ENCODE assay signal across 8 cellular contexts in genomic region chr1:7679873-7680790, GRCh38.
DNase-seq lines count a peak whose midpoint lies in the region; ATAC-seq and TF ChIP-seq lines count a peak whose summit lies in the region.

No MANE protein-coding gene starts in this region.

- H3K9me3 Mint-ChIP-seq in activated naive CD8-positive, alpha-beta T cell treated with anti-CD3 and anti-CD28 coated beads, Interleukin-2, amount 50 U/mL, for 24 hours, result no peaks in the 10 kb centered on the region
- no peaks in the 10 kb centered on the region for H3K9me3 Mint-ChIP-seq in osteocyte (ENCODE audit: unreplicated experiment)

- H3K27ac Mint-ChIP-seq in activated naive CD8-positive, alpha-beta T cell treated with anti-CD3 and anti-CD28 coated beads, Interleukin-2, amount 50 U/mL, for 24 hours, result no peak overlapping the region
- no peak overlapping the region for H3K27ac Mint-ChIP-seq in osteocyte (ENCODE audit: unreplicated experiment)

- no peaks in the 10 kb centered on the region for H3K36me3 Mint-ChIP-seq in activated naive CD8-positive, alpha-beta T cell treated with anti-CD3 and anti-CD28 coated beads, Interleukin-2, amount 50 U/mL, for 24 hours (ENCODE audit: low read depth)
- H3K36me3 Mint-ChIP-seq in osteocyte (ENCODE audit: unreplicated experiment), result no peaks in the 10 kb centered on the region

- ATAC-seq in RWPE2 (ENCODE audit: low read depth) (peak; percentile 38), heart right ventricle (peak; percentile 58 to 88 (median 75)), aorta (ENCODE audit: low FRiP score) (peak; percentile 68), HG03095 (IDR thresholded peaks at IDR 0.05; ENCODE audit: unreplicated experiment) (no peak)
- no peak for ATAC-seq in activated naive CD8-positive, alpha-beta T cell treated with anti-CD3 and anti-CD28 coated beads, Interleukin-2, amount 50 U/mL, for 24 hours

- H3K27me3 ChIP-seq in RWPE2 (ENCODE audit: insufficient read depth, poor library complexity, severe bottlenecking) (no peaks in the 10 kb centered on the region), heart right ventricle (peaks cover 0 to 26% (median 0%) of the 10 kb centered on the region in 7 donors), aorta (ENCODE audit: control insufficient read depth in 1 of 2, insufficient read depth in 2 of 2, low read length in 1 of 2) (no peaks in the 10 kb centered on the region)

- DNase-seq in SIG-M5 treated with dmso at 0.1 percent for 504 hours (lab: John Stamatoyannopoulos, UW; ENCODE audit: unreplicated experiment), result peak; percentile 14
- no peak for DNase-seq in SIG-M5 (lab: John Stamatoyannopoulos, UW)
- no peak for DNase-seq in RWPE2 (ENCODE audit: low spot score)
- DNase-seq in activated naive CD8-positive, alpha-beta T cell treated with anti-CD3 and anti-CD28 coated beads, Interleukin-2, amount 50 U/mL, for 24 hours, result peak; percentile 36
- DNase-seq in heart right ventricle, result peak; percentile 49 to 63
- DNase-seq in osteocyte (ENCODE audit: extremely low spot score, unreplicated experiment), result no peak
- peak in 1 of 2 donors; percentile 64 for DNase-seq in aorta

- H3K4me3 Mint-ChIP-seq in activated naive CD8-positive, alpha-beta T cell treated with anti-CD3 and anti-CD28 coated beads, Interleukin-2, amount 50 U/mL, for 24 hours, result peak overlapping the region; percentile 70
- H3K4me3 Mint-ChIP-seq in osteocyte (ENCODE audit: unreplicated experiment), result peak overlapping the region; percentile 77

- H3K27ac ChIP-seq in RWPE2 (ENCODE audit: poor library complexity, severe bottlenecking), result no peak overlapping the region
- H3K27ac ChIP-seq in heart right ventricle, result peak overlapping the region in 9 of 10 donors; percentile 13 to 84 (median 64)
- no peak overlapping the region for H3K27ac ChIP-seq in aorta (ENCODE audit: low read depth in 1 of 2, low read length in 2 of 2)

- H3K27me3 Mint-ChIP-seq in activated naive CD8-positive, alpha-beta T cell treated with anti-CD3 and anti-CD28 coated beads, Interleukin-2, amount 50 U/mL, for 24 hours, result peaks cover 2% of the 10 kb centered on the region
- peaks cover 5% of the 10 kb centered on the region for H3K27me3 Mint-ChIP-seq in osteocyte (ENCODE audit: unreplicated experiment)

- peak overlapping the region; percentile 48 for H3K4me3 ChIP-seq in RWPE2 (ENCODE audit: severe bottlenecking)
- H3K4me3 ChIP-seq in heart right ventricle, result peak overlapping the region; percentile 60 to 97 (median 72)
- peak overlapping the region; percentile 67 to 79 for H3K4me3 ChIP-seq in aorta (ENCODE audit: low read length in 2 of 2)

- H3K4me1 Mint-ChIP-seq in activated naive CD8-positive, alpha-beta T cell treated with anti-CD3 and anti-CD28 coated beads, Interleukin-2, amount 50 U/mL, for 24 hours, result no peaks in the 10 kb centered on the region
- no peaks in the 10 kb centered on the region for H3K4me1 Mint-ChIP-seq in osteocyte (ENCODE audit: unreplicated experiment)

- H3K36me3 ChIP-seq in RWPE2 (ENCODE audit: low read depth), result no peaks in the 10 kb centered on the region
- no peaks in the 10 kb centered on the region for H3K36me3 ChIP-seq in heart right ventricle
- H3K36me3 ChIP-seq in aorta (ENCODE audit: control insufficient read depth in 1 of 2, insufficient read depth in 2 of 2, low read length in 1 of 2), result no peaks in the 10 kb centered on the region

- H3K4me1 ChIP-seq in RWPE2 (ENCODE audit: insufficient read depth, poor library complexity, severe bottlenecking), result no peaks in the 10 kb centered on the region
- H3K4me1 ChIP-seq in heart right ventricle, result peaks cover 0 to 12% (median 9%) of the 10 kb centered on the region in 9 donors
- H3K4me1 ChIP-seq in aorta (ENCODE audit: control insufficient read depth in 1 of 2, insufficient read depth in 2 of 2, low read length in 2 of 2), result no peaks in the 10 kb centered on the region

- no peak for TF ChIP-seq CTCF in RWPE2 (IDR thresholded peaks at IDR 0.05; ENCODE audit: poor library complexity, severe bottlenecking)
- TF ChIP-seq CTCF in heart right ventricle (IDR thresholded peaks at IDR 0.05), result no peak
- no peak for TF ChIP-seq CTCF in osteocyte (IDR thresholded peaks at IDR 0.05)

- intact Hi-C loops in heart right ventricle (cut with DNase I) (loop anchor here in 2 of 10 donors (5.0 to 10.0 kb wide), 3 partner anchors 52 to 635 kb away; partner anchors contain the start of gene SLC45A1 (in 1 of the 2)), aorta (cut with DNase I) (no loop called here)

- H3K9me3 ChIP-seq in RWPE2 (ENCODE audit: severe bottlenecking) (no peaks in the 10 kb centered on the region), heart right ventricle (no peaks in the 10 kb centered on the region), aorta (ENCODE audit: control insufficient read depth, low read length) (no peaks in the 10 kb centered on the region)

- WGBS in heart right ventricle, 2 donors, result 1 to 2% methylated on average over 54 to 81 of the region's 81 CpGs
- WGBS in aorta, 2 donors, result 1 to 2% methylated on average over 48 to 81 of the region's 81 CpGs

Comparison
In these comparisons a context has a peak if more than half of its experiments do, and no peak if none do; other contexts are left out.
1. DNase-seq: peak in SIG-M5 treated with dmso at 0.1 percent for 504 hours (single experiment), activated naive CD8-positive, alpha-beta T cell treated with anti-CD3 and anti-CD28 coated beads, Interleukin-2, amount 50 U/mL, for 24 hours (single experiment) and heart right ventricle (2 of 2); none in SIG-M5 (single experiment), RWPE2 (single experiment) and osteocyte (single experiment).
2. ATAC-seq: peak in RWPE2 (single experiment), heart right ventricle (8 of 8) and aorta (single experiment); none in activated naive CD8-positive, alpha-beta T cell treated with anti-CD3 and anti-CD28 coated beads, Interleukin-2, amount 50 U/mL, for 24 hours (single experiment) and HG03095 (single experiment).
3. H3K27ac ChIP-seq: peak in heart right ventricle (9 of 10); none in RWPE2 (single experiment) and aorta (0 of 2).
4. Peak in every context shown above with its lines, with median percentiles within 50 percentile points of each other: H3K4me3 ChIP-seq.